Comparison of ENCODE assay signal across 21 cellular contexts in genomic region chr22:46319319-46319718, GRCh38. TPM values are rescaled to one million over a fixed set of nuclear protein-coding genes. Genes with fewer than 3 reads are reported as not detected.
"Had no signal": no experiment of that assay in that cellular context is flagged by ENCODE, and none has a peak within 500 bp of the region (broad histone marks: within the 10 kb centered on the region; RNA-seq: fewer than 3 reads in every experiment).

No MANE protein-coding gene starts in this region.

- H3K4me3 ChIP-seq: colonic mucosa, gastrocnemius medialis, heart right ventricle, left lung, lung, sigmoid colon, skin epidermis had no signal

- H3K27ac ChIP-seq: colonic mucosa, gastrocnemius medialis, heart right ventricle, left lung, sigmoid colon, skin epidermis had no signal

- H3K27me3 ChIP-seq: colonic mucosa, gastrocnemius medialis, heart right ventricle, left lung, sigmoid colon had no signal

- H3K36me3 Mint-ChIP-seq: naive B cell had no signal

- H3K27me3 Mint-ChIP-seq: naive B cell had no signal

- H3K4me1 Mint-ChIP-seq: naive B cell, nephron had no signal

- H3K9me3 ChIP-seq: colonic mucosa, gastrocnemius medialis, heart right ventricle, left lung, sigmoid colon had no signal

- DNase-seq: cerebellar nuclear complex; colonic mucosa; effector CD4-positive, alpha-beta T cell; gastrocnemius medialis; heart right ventricle; hypothalamus; kidney glomerular epithelial cell; mesendoderm; naive B cell; sigmoid colon; stimulated activated CD4-positive, alpha-beta T cell treated with anti-CD3 and anti-CD28 coated beads, Interleukin-12 subunit alpha, Interleukin-12 subunit beta, amount 100 ng/mL, for 4 hours; stimulated activated naive CD4-positive, alpha-beta T cell treated with Interleukin-2 at 50 U/mL for 16 hours; trophoblast cell had no signal

- H3K4me3 Mint-ChIP-seq: naive B cell, nephron had no signal

- H3K4me1 ChIP-seq: colonic mucosa, gastrocnemius medialis, left lung, sigmoid colon had no signal

- H3K9me3 Mint-ChIP-seq: naive B cell, nephron had no signal

- H3K36me3 ChIP-seq: colonic mucosa, gastrocnemius medialis, sigmoid colon had no signal

- ATAC-seq: esophagus mucosa, gastrocnemius medialis, heart right ventricle, left lung had no signal

RNA-seq across cellular contexts. Expression of gene PKDREJ, which starts 56.2 kb away (rescaled TPM):
- total RNA-seq: dermis microvascular lymphatic vessel endothelial cell, gastrocnemius medialis, osteocyte had no signal
- polyA plus RNA-seq: fibroblast of lung had no signal
